ENCODE assay signal across 8 cellular contexts in the genomic region with DNA sequence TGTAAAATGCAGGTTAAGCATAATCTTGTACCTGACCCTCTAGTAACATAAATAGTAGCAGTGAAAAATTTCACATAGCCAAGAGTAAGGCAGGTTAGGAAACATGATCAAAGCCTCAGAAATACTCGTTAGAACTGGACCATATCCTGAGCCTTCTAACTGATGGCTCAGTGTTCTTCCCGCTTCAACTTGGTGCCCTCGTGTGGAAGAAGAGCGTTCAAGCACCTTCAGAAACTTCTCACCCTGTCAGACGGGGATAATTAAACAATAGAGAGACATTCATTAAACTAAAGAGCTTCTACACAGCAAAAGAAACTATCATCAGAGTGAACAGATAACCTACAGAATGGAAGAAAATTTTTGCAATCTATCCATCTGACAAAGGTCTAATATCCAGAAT.
DNase-seq lines count a peak whose midpoint lies in the region; ATAC-seq and TF ChIP-seq lines count a peak whose summit lies in the region.

No MANE protein-coding gene starts in this region.

- no peaks in the 10 kb centered on the region for H3K36me3 Mint-ChIP-seq in neural crest cell (ENCODE audit: low read depth)
- H3K36me3 Mint-ChIP-seq in T-helper 2 cell treated with Interferon-gamma antibody and Interleukin-4, amounts not matched to agents 5 μg/mL and 100 μg/mL, for 36 hours (ENCODE audit: low read depth), result peaks cover 2% of the 10 kb centered on the region

- no peaks in the 10 kb centered on the region for H3K4me1 Mint-ChIP-seq in neural crest cell
- H3K4me1 Mint-ChIP-seq in T-helper 2 cell treated with Interferon-gamma antibody and Interleukin-4, amounts not matched to agents 5 μg/mL and 100 μg/mL, for 36 hours (ENCODE audit: low read depth), result peaks cover 4% of the 10 kb centered on the region

- intact Hi-C loops in HCT116 (cut with micrococcal nuclease), result no loop called here

- H3K27ac Mint-ChIP-seq in neural crest cell (ENCODE audit: unreplicated experiment), result no peak overlapping the region
- no peak overlapping the region for H3K27ac Mint-ChIP-seq in T-helper 2 cell treated with Interferon-gamma antibody and Interleukin-4, amounts not matched to agents 5 μg/mL and 100 μg/mL, for 36 hours

- H3K27ac ChIP-seq in HCT116 (ENCODE audit: low read depth, low read length), result no peak overlapping the region

- no peaks in the 10 kb centered on the region for H3K9me3 Mint-ChIP-seq in neural crest cell
- no peaks in the 10 kb centered on the region for H3K9me3 Mint-ChIP-seq in T-helper 2 cell treated with Interferon-gamma antibody and Interleukin-4, amounts not matched to agents 5 μg/mL and 100 μg/mL, for 36 hours

- CTCF ChIA-PET in HCT116 (lab: Charles Lee), result interaction anchor here (0.5 to 1.3 kb wide), 6 partner anchors 11 to 354 kb away, joined by 3 to 6 read pairs (median 3); a partner anchor contains a TSS

- no peak overlapping the region for H3K4me2 ChIP-seq in HCT116 (ENCODE audit: low read length)

- DNase-seq in D341Med (ENCODE audit: low spot score) (peak; percentile 50), HCT116 (ENCODE audit: low read depth, low spot score) (no peak), OCI-M1 (lab: John Stamatoyannopoulos, UW) (peak; percentile 77), dermis blood vessel endothelial cell (peak; percentile 66), neural crest cell (ENCODE audit: low read depth, low spot score) (no peak), ACHN (no peak)
- no peak for DNase-seq in T-helper 2 cell treated with Interferon-gamma antibody and Interleukin-4, amounts not matched to agents 5 μg/mL and 100 μg/mL, for 36 hours (ENCODE audit: low spot score)

- no peak overlapping the region for H2AFZ ChIP-seq in HCT116 (ENCODE audit: low read depth, low read length, poor library complexity, severe bottlenecking)

- H3K4me1 ChIP-seq in HCT116 (ENCODE audit: control insufficient read depth in 1 of 2, insufficient read depth in 2 of 2, low read length in 2 of 2), result no peaks in the 10 kb centered on the region

- no peak overlapping the region for H3K9ac ChIP-seq in HCT116 (ENCODE audit: low read length)

- H3K9me3 ChIP-seq in HCT116 (ENCODE audit: control insufficient read depth in 1 of 2, insufficient read depth in 1 of 2, low read depth in 1 of 2, low read length in 2 of 2), result no peaks in the 10 kb centered on the region

- no peaks in the 10 kb centered on the region for H3K27me3 Mint-ChIP-seq in neural crest cell (ENCODE audit: low read depth)
- no peaks in the 10 kb centered on the region for H3K27me3 Mint-ChIP-seq in T-helper 2 cell treated with Interferon-gamma antibody and Interleukin-4, amounts not matched to agents 5 μg/mL and 100 μg/mL, for 36 hours (ENCODE audit: low read depth)

- peaks cover 2% of the 10 kb centered on the region; the same call in 1 of the 2 replicates for H3K79me2 ChIP-seq in HCT116 (ENCODE audit: insufficient read depth, low read length)

- TF ChIP-seq CTCF in HCT116 (IDR thresholded peaks at IDR 0.05 in 2 of 3, conservative IDR thresholded peaks at IDR 0.05 in 1 of 3; ENCODE audit: borderline replicate concordance in 1 of 3, insufficient read depth in 1 of 3, low read depth in 2 of 3, low read length in 2 of 3), result peak in 2 of 3 experiments; percentile 40 to 46; a peak in 4 of 6 replicates
- peak; percentile 75 for TF ChIP-seq CTCF in neural crest cell (conservative IDR thresholded peaks at IDR 0.05)

- ATAC-seq in HCT116 (peak; percentile 75), HG03457 (IDR thresholded peaks at IDR 0.05; ENCODE audit: unreplicated experiment) (no peak)

- TF ChIP-seq RAD21 in HCT116 (IDR thresholded peaks at IDR 0.05; ENCODE audit: low read depth), result peak; percentile 54

- H3K27me3 ChIP-seq in HCT116 (ENCODE audit: insufficient read depth, low read length), result no peaks in the 10 kb centered on the region

- no peak overlapping the region for H3K4me3 ChIP-seq in HCT116 (replicated peaks in 1 of 2; ENCODE audit: low read depth in 1 of 2, low read length in 2 of 2)

- RAD21 ChIA-PET in HCT116 (lab: Charles Lee; ENCODE audit: low non-redundant PET in 1 of 2, low total read pairs in 2 of 2, uncharacterized antibody in 2 of 2, unreplicated experiment in 2 of 2), result no interaction called here

- peaks cover 60 to 81% of the 10 kb centered on the region in 2 experiments for H3K36me3 ChIP-seq in HCT116 (ENCODE audit: control insufficient read depth in 1 of 2, insufficient read depth in 2 of 2, low read length in 2 of 2)

- no TSS peak for BruUV-seq in HCT116 (replicated peaks; lab: Mats Ljungman, UMichigan)

- H4K20me1 ChIP-seq in HCT116 (ENCODE audit: insufficient read depth), result no peaks in the 10 kb centered on the region

- H3K4me3 Mint-ChIP-seq in neural crest cell, result no peak overlapping the region
- no peak overlapping the region for H3K4me3 Mint-ChIP-seq in T-helper 2 cell treated with Interferon-gamma antibody and Interleukin-4, amounts not matched to agents 5 μg/mL and 100 μg/mL, for 36 hours

- TF ChIP-seq POLR2A in HCT116 (IDR thresholded peaks at IDR 0.05; ENCODE audit: borderline replicate concordance, extremely low read depth, insufficient read depth, insufficient read length), result no peak

- in situ Hi-C loops in ACHN (cut with HindIII; ENCODE audit: low pct_ligation_motif_present, low pct_unique_long_range_greater_than_20kb, low sequenced_read_pairs), result no loop called here

- POLR2A ChIA-PET in HCT116 (lab: Charles Lee), result interaction anchor here (1.6 kb wide), 1 partner anchor 125 kb away, joined by 3 read pairs; a partner anchor contains a TSS

- no peaks in the 10 kb centered on the region for H3K9me2 ChIP-seq in HCT116 (ENCODE audit: insufficient read depth)

TF ChIP-seq in HCT116, 20 proteins besides CTCF, POLR2A, EP300 and RAD21:
- no peak for TF ChIP-seq EGR1 (IDR thresholded peaks at IDR 0.05; ENCODE audit: low read depth)
- TF ChIP-seq TCF7L2 (IDR thresholded peaks at IDR 0.05; ENCODE audit: borderline replicate concordance, extremely low read depth, insufficient read depth, insufficient read length), result no peak
- no peak for TF ChIP-seq SIN3A (IDR thresholded peaks at IDR 0.05; ENCODE audit: low read depth)
- TF ChIP-seq, protein P1, sequence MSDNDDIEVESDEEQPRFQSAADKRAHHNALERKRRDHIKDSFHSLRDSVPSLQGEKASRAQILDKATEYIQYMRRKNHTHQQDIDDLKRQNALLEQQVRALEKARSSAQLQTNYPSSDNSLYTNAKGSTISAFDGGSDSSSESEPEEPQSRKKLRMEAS (IDR thresholded peaks at IDR 0.05), result 0 out of 2 replicates have a peak, but pooled peaks have one; percentile 19
- no peak for TF ChIP-seq ZNF274 (IDR thresholded peaks at IDR 0.05; ENCODE audit: low read depth, low read length)
- TF ChIP-seq, protein P2, sequence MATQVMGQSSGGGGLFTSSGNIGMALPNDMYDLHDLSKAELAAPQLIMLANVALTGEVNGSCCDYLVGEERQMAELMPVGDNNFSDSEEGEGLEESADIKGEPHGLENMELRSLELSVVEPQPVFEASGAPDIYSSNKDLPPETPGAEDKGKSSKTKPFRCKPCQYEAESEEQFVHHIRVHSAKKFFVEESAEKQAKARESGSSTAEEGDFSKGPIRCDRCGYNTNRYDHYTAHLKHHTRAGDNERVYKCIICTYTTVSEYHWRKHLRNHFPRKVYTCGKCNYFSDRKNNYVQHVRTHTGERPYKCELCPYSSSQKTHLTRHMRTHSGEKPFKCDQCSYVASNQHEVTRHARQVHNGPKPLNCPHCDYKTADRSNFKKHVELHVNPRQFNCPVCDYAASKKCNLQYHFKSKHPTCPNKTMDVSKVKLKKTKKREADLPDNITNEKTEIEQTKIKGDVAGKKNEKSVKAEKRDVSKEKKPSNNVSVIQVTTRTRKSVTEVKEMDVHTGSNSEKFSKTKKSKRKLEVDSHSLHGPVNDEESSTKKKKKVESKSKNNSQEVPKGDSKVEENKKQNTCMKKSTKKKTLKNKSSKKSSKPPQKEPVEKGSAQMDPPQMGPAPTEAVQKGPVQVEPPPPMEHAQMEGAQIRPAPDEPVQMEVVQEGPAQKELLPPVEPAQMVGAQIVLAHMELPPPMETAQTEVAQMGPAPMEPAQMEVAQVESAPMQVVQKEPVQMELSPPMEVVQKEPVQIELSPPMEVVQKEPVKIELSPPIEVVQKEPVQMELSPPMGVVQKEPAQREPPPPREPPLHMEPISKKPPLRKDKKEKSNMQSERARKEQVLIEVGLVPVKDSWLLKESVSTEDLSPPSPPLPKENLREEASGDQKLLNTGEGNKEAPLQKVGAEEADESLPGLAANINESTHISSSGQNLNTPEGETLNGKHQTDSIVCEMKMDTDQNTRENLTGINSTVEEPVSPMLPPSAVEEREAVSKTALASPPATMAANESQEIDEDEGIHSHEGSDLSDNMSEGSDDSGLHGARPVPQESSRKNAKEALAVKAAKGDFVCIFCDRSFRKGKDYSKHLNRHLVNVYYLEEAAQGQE (IDR thresholded peaks at IDR 0.05; ENCODE audit: low read depth), result no peak
- TF ChIP-seq CEBPB (IDR thresholded peaks at IDR 0.05; ENCODE audit: low read depth), result no peak

Comparison
In these comparisons a context has a peak if more than half of its experiments do, and no peak if none do; other contexts are left out.
1. DNase-seq: peak in D341Med (single experiment), OCI-M1 (single experiment) and dermis blood vessel endothelial cell (single experiment); none in HCT116 (single experiment), neural crest cell (single experiment), T-helper 2 cell treated with Interferon-gamma antibody and Interleukin-4, amounts not matched to agents 5 μg/mL and 100 μg/mL, for 36 hours (single experiment) and ACHN (single experiment).